In the genomic region with DNA sequence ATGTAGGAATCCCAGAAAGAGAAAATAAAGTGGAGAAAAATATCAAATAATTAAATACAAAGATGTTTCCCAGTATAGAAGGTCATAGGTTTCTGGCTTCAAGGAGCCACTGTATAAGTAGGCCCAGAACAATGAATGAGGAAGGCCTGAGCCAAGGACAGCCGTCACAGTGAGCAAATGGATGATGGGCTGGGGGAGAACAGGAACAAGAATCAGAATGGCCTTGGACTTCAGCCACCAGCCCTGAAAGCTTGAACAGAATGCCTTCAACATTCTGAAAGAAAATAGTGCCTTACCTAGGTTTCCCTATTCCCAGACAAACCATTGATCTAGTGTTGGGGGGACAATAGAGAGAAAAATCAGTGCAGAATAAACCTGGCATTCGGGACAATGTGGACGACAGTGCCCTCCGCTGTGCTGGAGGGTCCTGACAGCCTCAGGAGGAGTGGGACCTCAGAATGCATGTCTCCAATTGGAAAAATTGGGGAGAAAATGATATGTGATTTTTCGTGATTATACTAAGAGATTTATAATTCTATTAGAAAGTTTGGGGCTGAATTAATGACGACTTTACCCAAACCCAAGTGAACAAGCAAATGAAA, we compare ENCODE assay signal across 28 cellular contexts.
"Had no signal": no experiment of that assay in that cellular context is flagged by ENCODE, and none has a peak within 500 bp of the region (broad histone marks: within the 10 kb centered on the region; RNA-seq: fewer than 3 reads in every experiment).

No MANE protein-coding gene starts in this region.

- H3K9me3 ChIP-seq: esophagus squamous epithelium had no signal

- H3K4me3 Mint-ChIP-seq: mesothelial cell of epicardium; naive B cell; nephron; neural progenitor cell; stimulated activated effector memory CD8-positive, alpha-beta T cell treated with anti-CD3 and anti-CD28 coated beads, Interleukin-12 subunit alpha, Interleukin-12 subunit beta, amount 100 ng/mL, for 72 hours; type B pancreatic cell had no signal

- H3K27ac Mint-ChIP-seq: mesothelial cell of epicardium; naive B cell; nephron; neural progenitor cell; progenitor cell of endocrine pancreas; stimulated activated effector memory CD8-positive, alpha-beta T cell treated with anti-CD3 and anti-CD28 coated beads, Interleukin-12 subunit alpha, Interleukin-12 subunit beta, amount 100 ng/mL, for 72 hours; type B pancreatic cell had no signal

- H3K27me3 ChIP-seq: esophagus squamous epithelium, heart right ventricle, neural progenitor cell, stomach, tibial artery had no signal

- FAIRE-seq: endometrium, keratinocyte had no signal

- H3K9me3 Mint-ChIP-seq: stimulated activated effector memory CD8-positive, alpha-beta T cell treated with anti-CD3 and anti-CD28 coated beads, Interleukin-12 subunit alpha, Interleukin-12 subunit beta, amount 100 ng/mL, for 72 hours; type B pancreatic cell had no signal

- H3K9ac ChIP-seq: neural progenitor cell, parathyroid adenoma had no signal

- H3K4me1 ChIP-seq: esophagus squamous epithelium, heart right ventricle, parathyroid adenoma, stomach, tibial artery had no signal

- DNase-seq: dermis blood vessel endothelial cell; effector memory CD4-positive, alpha-beta T cell; erythroblast; esophagus squamous epithelium; foreskin melanocyte; glutamatergic neuron; heart right ventricle; hippocampal formation; mesenchymal stem cell; mucosa of descending colon; naive B cell; stimulated activated CD4-positive, alpha-beta T cell treated with anti-CD3 and anti-CD28 coated beads, Interleukin-2, amount 100 ng/mL, for 24 hours; stimulated activated CD4-positive, alpha-beta T cell treated with anti-CD3 and anti-CD28 coated beads, Interleukin-4, amount 100 ng/mL, for 24 hours; stimulated activated naive CD4-positive, alpha-beta T cell treated with Interleukin-2 at 50 U/mL for 16 hours; stomach; tibial artery had no signal

- H3K36me3 Mint-ChIP-seq: mesothelial cell of epicardium; naive B cell; neural progenitor cell; stimulated activated effector memory CD8-positive, alpha-beta T cell treated with anti-CD3 and anti-CD28 coated beads, Interleukin-12 subunit alpha, Interleukin-12 subunit beta, amount 100 ng/mL, for 72 hours; type B pancreatic cell had no signal

- H3K4me1 Mint-ChIP-seq: mesothelial cell of epicardium; naive B cell; stimulated activated effector memory CD8-positive, alpha-beta T cell treated with anti-CD3 and anti-CD28 coated beads, Interleukin-12 subunit alpha, Interleukin-12 subunit beta, amount 100 ng/mL, for 72 hours had no signal

- H3K79me2 ChIP-seq: parathyroid adenoma had no signal

- H3K27ac ChIP-seq: coronary artery, esophagus squamous epithelium, heart right ventricle, neural progenitor cell, parathyroid adenoma, stomach, tibial artery had no signal

- ATAC-seq: heart right ventricle; left lobe of liver; mucosa of descending colon; sciatic nerve; stimulated activated effector memory CD8-positive, alpha-beta T cell treated with anti-CD3 and anti-CD28 coated beads, Interleukin-12 subunit alpha, Interleukin-12 subunit beta, amount 100 ng/mL, for 72 hours had no signal

- H3K4me3 ChIP-seq: coronary artery, esophagus squamous epithelium, heart right ventricle, mucosa of descending colon, neural progenitor cell, stomach, tibial artery had no signal

- H3K27me3 Mint-ChIP-seq: naive B cell, progenitor cell of endocrine pancreas, type B pancreatic cell had no signal

- H2AFZ ChIP-seq: neural progenitor cell, parathyroid adenoma had no signal

- H3K36me3 ChIP-seq: esophagus squamous epithelium, heart right ventricle, neural progenitor cell, stomach, tibial artery had no signal
